Comparison of ENCODE assay signal across 1 cellular context in genomic region chr11:117614695-117615094, GRCh38.
TF ChIP-seq lines count a peak whose summit lies in the region.

No MANE protein-coding gene starts in this region.

TF ChIP-seq in GM23338, 12 proteins besides CTCF, POLR2A, EP300 and RAD21 (continued from another document):
- TF ChIP-seq ZNF462 (CRISPR knock-in tag; IDR thresholded peaks at IDR 0.05) (no peak), CREB1 (CRISPR knock-in tag; IDR thresholded peaks at IDR 0.05; ENCODE audit: low read depth) (no peak), ETS1 (IDR thresholded peaks at IDR 0.05) (no peak), EZH2phosphoT487 (IDR thresholded peaks at IDR 0.05; ENCODE audit: unreplicated experiment) (no peak)
